Comparison of ENCODE assay signal across 17 cellular contexts in genomic region chr10:125538947-125539649, GRCh38.
DNase-seq lines count a peak whose midpoint lies in the region; ATAC-seq, FAIRE-seq and TF ChIP-seq lines count a peak whose summit lies in the region.
"Had no signal": no experiment of that assay in that cellular context is flagged by ENCODE, and none has a peak within 500 bp of the region (broad histone marks: within the 10 kb centered on the region; RNA-seq: fewer than 3 reads in every experiment).

No MANE protein-coding gene starts in this region.

- no peak overlapping the region for H3K27ac Mint-ChIP-seq in activated T-cell treated with anti-CD3 and anti-CD28 coated beads, Interleukin-2, amount 50 U/mL, for 72 hours

- ATAC-seq in heart right ventricle = peak in 7 of 8 donors; percentile 42 to 88 (median 67)
- no peak for ATAC-seq in activated T-cell treated with anti-CD3 and anti-CD28 coated beads, Interleukin-2, amount 50 U/mL, for 72 hours (replicated peaks in 1 of 2)
- ATAC-seq: right lobe of liver had no signal

- intact Hi-C loops in heart right ventricle (cut with DNase I) = no loop called here

- H3K4me1 Mint-ChIP-seq in activated T-cell treated with anti-CD3 and anti-CD28 coated beads, Interleukin-2, amount 50 U/mL, for 72 hours (ENCODE audit: low read depth) = no peaks in the 10 kb centered on the region

- H3K27me3 Mint-ChIP-seq in activated T-cell treated with anti-CD3 and anti-CD28 coated beads, Interleukin-2, amount 50 U/mL, for 72 hours (ENCODE audit: low read depth) = no peaks in the 10 kb centered on the region

- WGBS in heart right ventricle, 2 donors = 37 to 38% methylated on average over 11 of the region's 11 CpGs

- H3K27ac ChIP-seq in heart right ventricle = no peak overlapping the region
- peak overlapping the region; percentile 41 for H3K27ac ChIP-seq in stomach smooth muscle (ENCODE audit: low read length)
- H3K27ac ChIP-seq: right lobe of liver had no signal

- TF ChIP-seq CTCF in heart right ventricle (IDR thresholded peaks at IDR 0.05) = no peak
- TF ChIP-seq CTCF in BE2C (IDR thresholded peaks at IDR 0.05; ENCODE audit: low read depth, low read length) = no peak
- no peak for TF ChIP-seq CTCF in D721Med (IDR thresholded peaks at IDR 0.05; ENCODE audit: insufficient read depth, missing control alignments)

- no peaks in the 10 kb centered on the region for H3K9me3 ChIP-seq in heart right ventricle
- no peaks in the 10 kb centered on the region for H3K9me3 ChIP-seq in stomach smooth muscle (ENCODE audit: control insufficient read depth in 2 of 2, low read length in 2 of 2)
- H3K9me3 ChIP-seq in BE2C = no peaks in the 10 kb centered on the region; the same call in 1 of the 2 replicates
- H3K9me3 ChIP-seq: right lobe of liver had no signal

- H3K4me1 ChIP-seq in heart right ventricle (no peaks in the 10 kb centered on the region), stomach smooth muscle (ENCODE audit: control insufficient read depth, insufficient read depth, low read length) (peaks cover 22% of the 10 kb centered on the region), BE2C (no peaks in the 10 kb centered on the region)
- H3K4me1 ChIP-seq: right lobe of liver had no signal

- H3K4me3 ChIP-seq in heart right ventricle (no peak overlapping the region), stomach smooth muscle (ENCODE audit: low read length in 2 of 2) (peak overlapping the region in 1 of 2 donors; percentile 40), BE2C (ENCODE audit: low read depth, low read length) (no peak overlapping the region)
- H3K4me3 ChIP-seq: lung, right lobe of liver had no signal

- H3K9ac ChIP-seq in stomach smooth muscle (ENCODE audit: low read length in 2 of 2) = no peak overlapping the region

- no peak for FAIRE-seq in D721Med (lab: Jason Lieb, UNC)
- FAIRE-seq: colon, H54 had no signal

- peaks cover 0 to 21% (median 5%) of the 10 kb centered on the region in 7 donors for H3K27me3 ChIP-seq in heart right ventricle
- H3K27me3 ChIP-seq in stomach smooth muscle (ENCODE audit: control insufficient read depth in 1 of 2, insufficient read depth in 2 of 2, low read length in 2 of 2) = no peaks in the 10 kb centered on the region
- H3K27me3 ChIP-seq in BE2C = no peaks in the 10 kb centered on the region
- H3K27me3 ChIP-seq: right lobe of liver had no signal

- peak; percentile 41 for DNase-seq in NCI-H82 (lab: John Stamatoyannopoulos, UW)
- DNase-seq in NCI-H82 treated with DMSO at 0.1 percent for 48 hours (lab: John Stamatoyannopoulos, UW; ENCODE audit: unreplicated experiment) = no peak
- peak; percentile 80 for DNase-seq in NCI-H510A (lab: John Stamatoyannopoulos, UW)
- DNase-seq in heart right ventricle = peak in 1 of 2 donors; percentile 49
- DNase-seq in BE2C = no peak
- no peak for DNase-seq in D721Med (ENCODE audit: insufficient read length, low spot score)
- no peak for DNase-seq in activated T-cell treated with anti-CD3 and anti-CD28 coated beads, Interleukin-2, amount 50 U/mL, for 72 hours
- DNase-seq: 8988T; activated CD4-positive, CD25-positive, alpha-beta regulatory T cell; activated gamma-delta T cell treated with Interleukin-2 at 50 U/mL for 16 hours; foreskin melanocyte; right lobe of liver; SHP77 treated with DMSO at 0.1 percent for 48 hours had no signal

- H3K36me3 ChIP-seq in heart right ventricle (no peaks in the 10 kb centered on the region), stomach smooth muscle (ENCODE audit: control insufficient read depth in 2 of 2, insufficient read depth in 2 of 2, low read length in 2 of 2) (no peaks in the 10 kb centered on the region), BE2C (no peaks in the 10 kb centered on the region)
- H3K36me3 ChIP-seq: right lobe of liver had no signal

- no peak overlapping the region for H3K4me3 Mint-ChIP-seq in activated T-cell treated with anti-CD3 and anti-CD28 coated beads, Interleukin-2, amount 50 U/mL, for 72 hours

- H3K36me3 Mint-ChIP-seq in activated T-cell treated with anti-CD3 and anti-CD28 coated beads, Interleukin-2, amount 50 U/mL, for 72 hours (ENCODE audit: insufficient read depth in 2 of 2) = no peaks in the 10 kb centered on the region

- H3K9me3 Mint-ChIP-seq in activated T-cell treated with anti-CD3 and anti-CD28 coated beads, Interleukin-2, amount 50 U/mL, for 72 hours = no peaks in the 10 kb centered on the region

Comparison
In these comparisons a context has a peak if more than half of its experiments do, and no peak if none do; other contexts are left out.
1. DNase-seq: peak in NCI-H82 (single experiment) and NCI-H510A (single experiment); none in NCI-H82 treated with DMSO at 0.1 percent for 48 hours (single experiment), BE2C (single experiment), D721Med (single experiment) and activated T-cell treated with anti-CD3 and anti-CD28 coated beads, Interleukin-2, amount 50 U/mL, for 72 hours (0 of 2).
2. ATAC-seq: peak in heart right ventricle (7 of 8); none in activated T-cell treated with anti-CD3 and anti-CD28 coated beads, Interleukin-2, amount 50 U/mL, for 72 hours (0 of 2).